ENCODE assay signal across 21 cellular contexts in genomic region chr10:71573562-71574300, GRCh38.
DNase-seq lines count a peak whose midpoint lies in the region; ATAC-seq, FAIRE-seq and TF ChIP-seq lines count a peak whose summit lies in the region.
"Had no signal": no experiment of that assay in that cellular context is flagged by ENCODE, and none has a peak within 500 bp of the region (broad histone marks: within the 10 kb centered on the region; RNA-seq: fewer than 3 reads in every experiment).

No MANE protein-coding gene starts in this region.

- DNase-seq in NCI-H82 (lab: John Stamatoyannopoulos, UW) = peak; percentile 72
- no peak for DNase-seq in NCI-H82 treated with DMSO at 0.1 percent for 48 hours (lab: John Stamatoyannopoulos, UW; ENCODE audit: unreplicated experiment)
- DNase-seq in bronchial epithelial cell (ENCODE audit: low read depth) = no peak
- DNase-seq in upper lobe of right lung = peak; percentile 51
- no peak for DNase-seq in HT-29 (ENCODE audit: low spot score)
- no peak for DNase-seq in cerebellum (ENCODE audit: low spot score)
- DNase-seq: 8988T; C1 segment of cervical spinal cord; CD4-positive, CD25-positive, alpha-beta regulatory T cell; CD8-positive, alpha-beta memory T cell; COR-L47; DMS 273 treated with DMSO at 0.1 percent for 48 hours; DMS53; DND-41; EL; H9 had no signal

- H3F3A ChIP-seq in neural cell (ENCODE audit: insufficient read depth, low read length, poor library complexity, severe bottlenecking) = no peaks in the 10 kb centered on the region

- peak overlapping the region; percentile 31 for H3K9ac ChIP-seq in neural cell (ENCODE audit: low read length)

- no peak overlapping the region for H2AFZ ChIP-seq in neural cell (ENCODE audit: low read depth, low read length)

- no peak for TF ChIP-seq RAD21 in neural cell (conservative IDR thresholded peaks at IDR 0.05)

- H3K79me2 ChIP-seq in neural cell (replicated peaks; ENCODE audit: insufficient read depth, low read length) = no peaks in the 10 kb centered on the region

- no peak overlapping the region for H3K27ac ChIP-seq in neural cell (ENCODE audit: low read length)
- no peak overlapping the region for H3K27ac ChIP-seq in upper lobe of right lung

- no peaks in the 10 kb centered on the region for H4K20me1 ChIP-seq in neural cell (ENCODE audit: insufficient read depth)

- TF ChIP-seq EP300 in neural cell (conservative IDR thresholded peaks at IDR 0.05; ENCODE audit: poor library complexity, severe bottlenecking) = no peak

- H3K36me3 ChIP-seq in bronchial epithelial cell (ENCODE audit: control insufficient read depth, insufficient read depth, low read length) = no peaks in the 10 kb centered on the region
- no peaks in the 10 kb centered on the region for H3K36me3 ChIP-seq in neural cell (ENCODE audit: insufficient read depth, low read length)
- H3K36me3 ChIP-seq in upper lobe of right lung = no peaks in the 10 kb centered on the region

- ATAC-seq in upper lobe of right lung = no peak
- no peak for ATAC-seq in GM21717 (IDR thresholded peaks at IDR 0.05; ENCODE audit: unreplicated experiment)
- ATAC-seq: GM12878 had no signal

- H3K9me3 ChIP-seq in neural cell (ENCODE audit: low read length) = no peaks in the 10 kb centered on the region
- H3K9me3 ChIP-seq in upper lobe of right lung = no peaks in the 10 kb centered on the region

- intact Hi-C loops in upper lobe of right lung (cut with DNase I) = no loop called here

- peaks cover 11% of the 10 kb centered on the region for H3K27me3 ChIP-seq in bronchial epithelial cell (ENCODE audit: control insufficient read depth, insufficient read depth, low read length)
- H3K27me3 ChIP-seq in neural cell (ENCODE audit: insufficient read depth, low read depth, low read length) = no peaks in the 10 kb centered on the region
- H3K27me3 ChIP-seq in upper lobe of right lung = no peaks in the 10 kb centered on the region

- peak; percentile 32 for FAIRE-seq in bronchial epithelial cell (lab: Jason Lieb, UNC)
- FAIRE-seq: GM12878, GM19239, H1 had no signal

- TF ChIP-seq CTCF in bronchial epithelial cell (IDR thresholded peaks at IDR 0.05; ENCODE audit: insufficient read depth, low read length, severe bottlenecking) = no peak
- TF ChIP-seq CTCF in neural cell (IDR thresholded peaks at IDR 0.05; ENCODE audit: poor library complexity, severe bottlenecking) = no peak
- no peak for TF ChIP-seq CTCF in upper lobe of right lung (IDR thresholded peaks at IDR 0.05)

- H3K9me2 ChIP-seq in neural cell (ENCODE audit: insufficient read depth, low read length) = no peaks in the 10 kb centered on the region

- H3K4me1 ChIP-seq in upper lobe of right lung = peaks cover 7% of the 10 kb centered on the region

- no peak overlapping the region for H3K4me2 ChIP-seq in neural cell (ENCODE audit: low read length)

- H3K4me3 ChIP-seq in bronchial epithelial cell (ENCODE audit: low read depth, low read length) = no peak overlapping the region
- H3K4me3 ChIP-seq in neural cell (ENCODE audit: low read length) = no peak overlapping the region
- H3K4me3 ChIP-seq in upper lobe of right lung = no peak overlapping the region
- H3K4me3 ChIP-seq: GM12878 had no signal

TF ChIP-seq in neural cell, 6 proteins besides CTCF, POLR2A, EP300 and RAD21:
- TF ChIP-seq, protein P1, sequence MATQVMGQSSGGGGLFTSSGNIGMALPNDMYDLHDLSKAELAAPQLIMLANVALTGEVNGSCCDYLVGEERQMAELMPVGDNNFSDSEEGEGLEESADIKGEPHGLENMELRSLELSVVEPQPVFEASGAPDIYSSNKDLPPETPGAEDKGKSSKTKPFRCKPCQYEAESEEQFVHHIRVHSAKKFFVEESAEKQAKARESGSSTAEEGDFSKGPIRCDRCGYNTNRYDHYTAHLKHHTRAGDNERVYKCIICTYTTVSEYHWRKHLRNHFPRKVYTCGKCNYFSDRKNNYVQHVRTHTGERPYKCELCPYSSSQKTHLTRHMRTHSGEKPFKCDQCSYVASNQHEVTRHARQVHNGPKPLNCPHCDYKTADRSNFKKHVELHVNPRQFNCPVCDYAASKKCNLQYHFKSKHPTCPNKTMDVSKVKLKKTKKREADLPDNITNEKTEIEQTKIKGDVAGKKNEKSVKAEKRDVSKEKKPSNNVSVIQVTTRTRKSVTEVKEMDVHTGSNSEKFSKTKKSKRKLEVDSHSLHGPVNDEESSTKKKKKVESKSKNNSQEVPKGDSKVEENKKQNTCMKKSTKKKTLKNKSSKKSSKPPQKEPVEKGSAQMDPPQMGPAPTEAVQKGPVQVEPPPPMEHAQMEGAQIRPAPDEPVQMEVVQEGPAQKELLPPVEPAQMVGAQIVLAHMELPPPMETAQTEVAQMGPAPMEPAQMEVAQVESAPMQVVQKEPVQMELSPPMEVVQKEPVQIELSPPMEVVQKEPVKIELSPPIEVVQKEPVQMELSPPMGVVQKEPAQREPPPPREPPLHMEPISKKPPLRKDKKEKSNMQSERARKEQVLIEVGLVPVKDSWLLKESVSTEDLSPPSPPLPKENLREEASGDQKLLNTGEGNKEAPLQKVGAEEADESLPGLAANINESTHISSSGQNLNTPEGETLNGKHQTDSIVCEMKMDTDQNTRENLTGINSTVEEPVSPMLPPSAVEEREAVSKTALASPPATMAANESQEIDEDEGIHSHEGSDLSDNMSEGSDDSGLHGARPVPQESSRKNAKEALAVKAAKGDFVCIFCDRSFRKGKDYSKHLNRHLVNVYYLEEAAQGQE (IDR thresholded peaks at IDR 0.05; ENCODE audit: borderline replicate concordance) = no peak
- no peak for TF ChIP-seq POLR2AphosphoS5 (IDR thresholded peaks at IDR 0.05)
- TF ChIP-seq TAF1 (IDR thresholded peaks at IDR 0.05; ENCODE audit: low read depth) = no peak
- TF ChIP-seq MXI1 (conservative IDR thresholded peaks at IDR 0.05; ENCODE audit: poor library complexity, severe bottlenecking) = no peak
- no peak for TF ChIP-seq SMC3 (conservative IDR thresholded peaks at IDR 0.05; ENCODE audit: poor library complexity)
- TF ChIP-seq EZH2 (IDR thresholded peaks at IDR 0.05; ENCODE audit: borderline replicate concordance, insufficient read depth, low read length, poor library complexity, severe bottlenecking) = no peak

Comparison
In these comparisons a context has a peak if more than half of its experiments do, and no peak if none do; other contexts are left out.
1. DNase-seq: peak in NCI-H82 (single experiment) and upper lobe of right lung (single experiment); none in NCI-H82 treated with DMSO at 0.1 percent for 48 hours (single experiment), bronchial epithelial cell (single experiment), HT-29 (single experiment) and cerebellum (single experiment).